20 cellular contexts compared by ENCODE assay signal in genomic region chr4:169986369-169986768, GRCh38.
"Had no signal": no experiment of that assay in that cellular context is flagged by ENCODE, and none has a peak within 500 bp of the region (broad histone marks: within the 10 kb centered on the region; RNA-seq: fewer than 3 reads in every experiment).

No MANE protein-coding gene starts in this region.

- H3K27ac ChIP-seq: epithelial cell of prostate, esophagus muscularis mucosa, hepatocyte, spleen, testis, tibial nerve had no signal

- H3K79me2 ChIP-seq: hepatocyte had no signal

- H3K36me3 ChIP-seq: spleen had no signal

- H3K27ac Mint-ChIP-seq: memory B cell; mesothelial cell of epicardium; natural killer cell; stimulated activated memory B cell treated with anti-CD40 and anti-IgM and Interleukin-4, amounts not matched to agents 10 μg/mL and 1 μg/mL and 100 μg/mL, for 72 hours; stimulated activated naive CD8-positive, alpha-beta T cell treated with anti-CD3 and anti-CD28 coated beads, Interleukin-15, Interleukin-2, amounts not matched to agents 100 ng/mL and 50 ng/mL, for 24 hours had no signal

- ATAC-seq: natural killer cell; sciatic nerve; stimulated activated memory B cell treated with anti-CD40 and anti-IgM and Interleukin-4, amounts not matched to agents 10 μg/mL and 1 μg/mL and 100 μg/mL, for 72 hours had no signal

- DNase-seq: cortex of kidney; effector memory CD4-positive, alpha-beta T cell; head of caudate nucleus; natural killer cell; posterior cingulate gyrus; spleen; stimulated activated CD4-positive, alpha-beta T cell treated with anti-CD3 and anti-CD28 coated beads, Interleukin-15, amount 100 ng/mL, for 24 hours; stimulated activated CD4-positive, alpha-beta T cell treated with anti-CD3 and anti-CD28 coated beads, Interleukin-1b, Interleukin-23, amount 100 ng/mL, for 48 hours; stimulated activated CD4-positive, alpha-beta T cell treated with anti-CD3 and anti-CD28 coated beads, Interleukin-4, amount 100 ng/mL, for 24 hours; testis had no signal

- H3K27me3 ChIP-seq: esophagus muscularis mucosa, hepatocyte, testis, tibial nerve had no signal

- H3K4me1 ChIP-seq: esophagus muscularis mucosa, spleen, testis had no signal

- H3K36me3 Mint-ChIP-seq: memory B cell; mesothelial cell of epicardium; natural killer cell; stimulated activated memory B cell treated with anti-CD40 and anti-IgM and Interleukin-4, amounts not matched to agents 10 μg/mL and 1 μg/mL and 100 μg/mL, for 72 hours had no signal

- H3K4me3 ChIP-seq: esophagus muscularis mucosa, hepatocyte, spleen, testis, tibial nerve had no signal

- H2AFZ ChIP-seq: hepatocyte had no signal

- H3K4me3 Mint-ChIP-seq: memory B cell; mesothelial cell of epicardium; natural killer cell; neural crest cell; stimulated activated memory B cell treated with anti-CD40 and anti-IgM and Interleukin-4, amounts not matched to agents 10 μg/mL and 1 μg/mL and 100 μg/mL, for 72 hours; stimulated activated naive CD8-positive, alpha-beta T cell treated with anti-CD3 and anti-CD28 coated beads, Interleukin-15, Interleukin-2, amounts not matched to agents 100 ng/mL and 50 ng/mL, for 24 hours had no signal

- H3K9me3 Mint-ChIP-seq: memory B cell; mesothelial cell of epicardium; natural killer cell; neural crest cell; stimulated activated memory B cell treated with anti-CD40 and anti-IgM and Interleukin-4, amounts not matched to agents 10 μg/mL and 1 μg/mL and 100 μg/mL, for 72 hours; stimulated activated naive CD8-positive, alpha-beta T cell treated with anti-CD3 and anti-CD28 coated beads, Interleukin-15, Interleukin-2, amounts not matched to agents 100 ng/mL and 50 ng/mL, for 24 hours had no signal

- H3K9me3 ChIP-seq: esophagus muscularis mucosa, spleen, testis, tibial nerve had no signal

- H3K4me2 ChIP-seq: hepatocyte had no signal

- H3K4me1 Mint-ChIP-seq: memory B cell; mesothelial cell of epicardium; natural killer cell; neural crest cell; stimulated activated memory B cell treated with anti-CD40 and anti-IgM and Interleukin-4, amounts not matched to agents 10 μg/mL and 1 μg/mL and 100 μg/mL, for 72 hours had no signal
